ENCODE assay signal across 14 cellular contexts in the genomic region with DNA sequence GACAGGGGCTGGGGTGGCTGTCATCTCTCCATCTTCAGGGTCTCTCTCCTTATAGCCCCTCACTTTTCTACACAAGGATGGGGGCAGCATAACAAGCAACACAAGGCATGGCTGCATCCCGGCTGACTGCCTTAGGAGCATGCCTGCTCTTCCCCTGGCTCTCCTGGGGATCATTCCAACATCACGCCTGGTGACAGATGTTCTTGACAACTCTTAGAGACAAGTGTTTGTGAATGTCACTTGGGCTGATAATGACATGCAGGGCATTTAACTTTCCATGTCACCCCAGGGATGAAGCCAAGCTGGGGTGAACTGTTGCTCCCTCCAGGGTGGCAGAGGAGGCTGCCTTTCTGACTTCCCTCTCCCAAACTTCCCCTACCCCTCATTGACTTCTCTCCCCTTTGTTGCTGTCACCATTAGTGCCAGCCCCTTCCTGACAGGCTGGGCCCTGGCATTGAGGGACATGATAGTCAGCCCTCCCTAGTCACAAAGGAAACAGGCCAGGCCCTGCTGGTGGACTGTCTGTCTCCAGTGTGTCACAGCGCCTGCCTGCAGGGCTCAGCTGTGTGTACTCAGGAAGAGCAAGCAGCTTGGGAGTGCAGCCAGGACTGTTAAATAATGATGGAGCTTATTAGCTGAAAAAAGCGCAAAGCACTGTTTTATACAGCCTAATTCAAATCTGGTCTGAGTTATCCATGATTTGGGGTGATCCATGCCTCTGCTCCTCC.
DNase-seq lines count a peak whose midpoint lies in the region; ATAC-seq, FAIRE-seq and TF ChIP-seq lines count a peak whose summit lies in the region.
"Had no signal": no experiment of that assay in that cellular context is flagged by ENCODE, and none has a peak within 500 bp of the region (broad histone marks: within the 10 kb centered on the region; RNA-seq: fewer than 3 reads in every experiment).

No MANE protein-coding gene starts in this region.

- H3K9me3 ChIP-seq in A673 (ENCODE audit: low read depth, low read length, poor library complexity, severe bottlenecking), result no peaks in the 10 kb centered on the region
- no peaks in the 10 kb centered on the region for H3K9me3 ChIP-seq in SK-N-MC (ENCODE audit: low read depth, low read length)
- no peaks in the 10 kb centered on the region for H3K9me3 ChIP-seq in kidney (ENCODE audit: control insufficient read depth in 1 of 2, low read length in 2 of 2)
- H3K9me3 ChIP-seq: HAP-1 had no signal

- no peak overlapping the region for H3K9ac ChIP-seq in SK-N-MC (ENCODE audit: insufficient read length)
- H3K9ac ChIP-seq in kidney (ENCODE audit: low read length in 2 of 2), result no peak overlapping the region

- no peak for ATAC-seq in omental fat pad (ENCODE audit: low FRiP score)
- no peak for ATAC-seq in activated naive CD4-positive, alpha-beta T cell treated with anti-CD3 and anti-CD28 coated beads, Interleukin-2, amount 50 U/mL, for 72 hours
- no peak for ATAC-seq in HG02852 (IDR thresholded peaks at IDR 0.05; ENCODE audit: unreplicated experiment)
- ATAC-seq: activated T-helper 17 cell treated with anti-CD3 and anti-CD28 coated beads, Interleukin-2, amount 50 U/mL, for 72 hours; effector memory CD8-positive, alpha-beta T cell had no signal

- POLR2A ChIA-PET in A673 (lab: Charles Lee; ENCODE audit: low non-redundant PET), result no interaction called here

- H3K27ac ChIP-seq in A673 (ENCODE audit: low read depth, low read length, poor library complexity, severe bottlenecking) (peak overlapping the region; percentile 56), SK-N-MC (peak overlapping the region; percentile 75), kidney (ENCODE audit: low read depth in 2 of 2, low read length in 2 of 2) (no peak overlapping the region)

- H3K36me3 ChIP-seq in A673 (ENCODE audit: insufficient read depth, low read length, poor library complexity, severe bottlenecking) (no peaks in the 10 kb centered on the region), SK-N-MC (ENCODE audit: insufficient read depth, low read length) (no peaks in the 10 kb centered on the region), kidney (ENCODE audit: control insufficient read depth in 1 of 2, insufficient read depth in 2 of 2, low read length in 2 of 2) (no peaks in the 10 kb centered on the region)
- H3K36me3 ChIP-seq: HAP-1 had no signal

- H3K36me3 Mint-ChIP-seq in activated naive CD4-positive, alpha-beta T cell treated with anti-CD3 and anti-CD28 coated beads, Interleukin-2, amount 50 U/mL, for 72 hours, result no peaks in the 10 kb centered on the region

- no peaks in the 10 kb centered on the region for H3K9me3 Mint-ChIP-seq in activated naive CD4-positive, alpha-beta T cell treated with anti-CD3 and anti-CD28 coated beads, Interleukin-2, amount 50 U/mL, for 72 hours
- H3K9me3 Mint-ChIP-seq: activated CD4-positive, alpha-beta T cell treated with anti-CD3 and anti-CD28 coated beads, Interleukin-2, amount 10 ng/mL, durations not matched to agents 7 days and 5 days; activated T-helper 17 cell treated with anti-CD3 and anti-CD28 coated beads, Interleukin-2, amount 50 U/mL, for 72 hours; effector memory CD8-positive, alpha-beta T cell; nephron had no signal

- peaks cover 15% of the 10 kb centered on the region for H3K4me1 ChIP-seq in A673 (ENCODE audit: insufficient read depth, low read length, poor library complexity, severe bottlenecking)
- no peaks in the 10 kb centered on the region for H3K4me1 ChIP-seq in kidney (ENCODE audit: control insufficient read depth in 1 of 2, insufficient read depth in 1 of 2, low read depth in 1 of 2, low read length in 2 of 2)
- H3K4me1 ChIP-seq: HAP-1 had no signal

- no peak overlapping the region for H3K4me3 ChIP-seq in A673 (ENCODE audit: low read depth, low read length, poor library complexity, severe bottlenecking)
- H3K4me3 ChIP-seq in SK-N-MC, result no peak overlapping the region
- H3K4me3 ChIP-seq in kidney (ENCODE audit: low read length in 2 of 2), result no peak overlapping the region
- H3K4me3 ChIP-seq: HAP-1 had no signal

- FAIRE-seq in kidney (lab: Jason Lieb, UNC), result no peak

- DNase-seq in A673 (ENCODE audit: low spot score) (peak; percentile 78), NCI-H1105 (lab: John Stamatoyannopoulos, UW) (peak; percentile 22), SK-N-MC (ENCODE audit: low read depth, low spot score) (no peak), kidney (peak; percentile 80), omental fat pad (ENCODE audit: low spot score) (no peak), SIG-M5 treated with dmso at 0.1 percent for 504 hours (lab: John Stamatoyannopoulos, UW; ENCODE audit: unreplicated experiment) (no peak)
- no peak for DNase-seq in activated naive CD4-positive, alpha-beta T cell treated with anti-CD3 and anti-CD28 coated beads, Interleukin-2, amount 50 U/mL, for 72 hours (ENCODE audit: low spot score in 2 of 2)
- DNase-seq: activated CD4-positive, alpha-beta T cell treated with anti-CD3 and anti-CD28 coated beads, Interleukin-2, amount 10 ng/mL, durations not matched to agents 7 days and 5 days; effector memory CD8-positive, alpha-beta T cell; EL had no signal

- BruUV-seq in A673 (replicated peaks; lab: Mats Ljungman, UMichigan), result no TSS peak

- no peak overlapping the region for H3K27ac Mint-ChIP-seq in activated naive CD4-positive, alpha-beta T cell treated with anti-CD3 and anti-CD28 coated beads, Interleukin-2, amount 50 U/mL, for 72 hours
- H3K27ac Mint-ChIP-seq: activated CD4-positive, alpha-beta T cell treated with anti-CD3 and anti-CD28 coated beads, Interleukin-2, amount 10 ng/mL, durations not matched to agents 7 days and 5 days; activated T-helper 17 cell treated with anti-CD3 and anti-CD28 coated beads, Interleukin-2, amount 50 U/mL, for 72 hours; nephron had no signal

- H3K27me3 ChIP-seq in A673 (replicated peaks; ENCODE audit: insufficient read depth, low read depth, low read length, poor library complexity), result no peaks in the 10 kb centered on the region

- intact Hi-C loops in A673 (cut with micrococcal nuclease; ENCODE audit: unreplicated experiment), result no loop called here
- intact Hi-C loops in kidney (cut with DNase I), result no loop called here

- TF ChIP-seq CTCF in A673 (conservative IDR thresholded peaks at IDR 0.05; ENCODE audit: low read depth, low read length), result no peak
- TF ChIP-seq CTCF in kidney (IDR thresholded peaks at IDR 0.05; ENCODE audit: borderline replicate concordance, extremely low read depth, insufficient read depth), result no peak
- no peak for TF ChIP-seq CTCF in omental fat pad (IDR thresholded peaks at IDR 0.05)

- CTCF ChIA-PET in A673 (lab: Charles Lee), result no interaction called here

Comparison
In these comparisons a context has a peak if more than half of its experiments do, and no peak if none do; other contexts are left out.
1. DNase-seq: peak in A673 (single experiment), NCI-H1105 (single experiment) and kidney (single experiment); none in SK-N-MC (single experiment), omental fat pad (single experiment), activated naive CD4-positive, alpha-beta T cell treated with anti-CD3 and anti-CD28 coated beads, Interleukin-2, amount 50 U/mL, for 72 hours (0 of 2) and SIG-M5 treated with dmso at 0.1 percent for 504 hours (single experiment).
2. H3K27ac ChIP-seq: peak in A673 (single experiment) and SK-N-MC (single experiment); none in kidney (0 of 2).